20 cellular contexts compared by ENCODE assay signal in genomic region chr7:79911420-79911819, GRCh38.
"Had no signal": no experiment of that assay in that cellular context is flagged by ENCODE, and none has a peak within 500 bp of the region (broad histone marks: within the 10 kb centered on the region; RNA-seq: fewer than 3 reads in every experiment).

No MANE protein-coding gene starts in this region.

- H3K9me3 ChIP-seq: uterus had no signal

- H3K27me3 Mint-ChIP-seq: activated CD4-positive, alpha-beta memory T cell treated with anti-CD3 and anti-CD28 coated beads, Interleukin-2, amount 10 ng/mL, durations not matched to agents 7 days and 5 days; dendritic cell treated with granulocyte-macrophage colony-stimulating factor and Interleukin-4, amounts not matched to agents 40 ng/mL and 50 ng/mL, for 4 days; stimulated activated naive B cell treated with anti-CD40 and anti-IgM and Interleukin-4, amounts not matched to agents 10 μg/mL and 1 μg/mL and 100 μg/mL, for 72 hours; T-helper 17 cell had no signal

- ATAC-seq: esophagus mucosa; gastroesophageal sphincter; heart left ventricle; left lobe of liver; stimulated activated naive B cell treated with anti-CD40 and anti-IgM and Interleukin-4, amounts not matched to agents 10 μg/mL and 1 μg/mL and 100 μg/mL, for 72 hours; T-helper 17 cell had no signal

- H3K4me3 ChIP-seq: gastroesophageal sphincter, heart left ventricle, lung, spleen, tibial artery, uterus had no signal

- H3K27ac Mint-ChIP-seq: activated CD4-positive, alpha-beta memory T cell treated with anti-CD3 and anti-CD28 coated beads, Interleukin-2, amount 10 ng/mL, durations not matched to agents 7 days and 5 days; dendritic cell treated with granulocyte-macrophage colony-stimulating factor and Interleukin-4, amounts not matched to agents 40 ng/mL and 50 ng/mL, for 4 days; nephron progenitor cell; stimulated activated naive B cell treated with anti-CD40 and anti-IgM and Interleukin-4, amounts not matched to agents 10 μg/mL and 1 μg/mL and 100 μg/mL, for 72 hours; T-helper 17 cell had no signal

- H3K27ac ChIP-seq: gastroesophageal sphincter, heart left ventricle, spleen, tibial artery, uterus, WERI-Rb-1 had no signal

- H3K4me1 Mint-ChIP-seq: activated CD4-positive, alpha-beta memory T cell treated with anti-CD3 and anti-CD28 coated beads, Interleukin-2, amount 10 ng/mL, durations not matched to agents 7 days and 5 days; nephron progenitor cell; T-helper 17 cell had no signal

- H3K27me3 ChIP-seq: gastroesophageal sphincter, heart left ventricle, spleen, tibial artery, uterus had no signal

- DNase-seq: activated CD4-positive, alpha-beta memory T cell treated with anti-CD3 and anti-CD28 coated beads, Interleukin-2, amount 10 ng/mL, durations not matched to agents 7 days and 5 days; activated CD4-positive, alpha-beta T cell treated with anti-CD3 and anti-CD28 coated beads for 1 hour; activated gamma-delta T cell; effector CD8-positive, alpha-beta T cell; heart left ventricle; kidney; nephron progenitor cell; nucleus accumbens; spleen; stimulated activated naive B cell treated with anti-CD40 and anti-IgM and Interleukin-4, amounts not matched to agents 10 μg/mL and 1 μg/mL and 100 μg/mL, for 72 hours; substantia nigra; T-helper 17 cell; tibial artery; uterus; WERI-Rb-1 had no signal

- H3K4me1 ChIP-seq: gastroesophageal sphincter, heart left ventricle, spleen, tibial artery, uterus had no signal

- H3K4me3 Mint-ChIP-seq: activated CD4-positive, alpha-beta memory T cell treated with anti-CD3 and anti-CD28 coated beads, Interleukin-2, amount 10 ng/mL, durations not matched to agents 7 days and 5 days; dendritic cell treated with granulocyte-macrophage colony-stimulating factor and Interleukin-4, amounts not matched to agents 40 ng/mL and 50 ng/mL, for 4 days; nephron progenitor cell; stimulated activated naive B cell treated with anti-CD40 and anti-IgM and Interleukin-4, amounts not matched to agents 10 μg/mL and 1 μg/mL and 100 μg/mL, for 72 hours; T-helper 17 cell had no signal

- H3K36me3 ChIP-seq: gastroesophageal sphincter, heart left ventricle, spleen, tibial artery, uterus, WERI-Rb-1 had no signal

- H3K36me3 Mint-ChIP-seq: stimulated activated naive B cell treated with anti-CD40 and anti-IgM and Interleukin-4, amounts not matched to agents 10 μg/mL and 1 μg/mL and 100 μg/mL, for 72 hours had no signal
